17 cellular contexts compared by ENCODE assay signal in genomic region chr9:96209407-96210031, GRCh38.
DNase-seq lines count a peak whose midpoint lies in the region; ATAC-seq and TF ChIP-seq lines count a peak whose summit lies in the region.
"Had no signal": no experiment of that assay in that cellular context is flagged by ENCODE, and none has a peak within 500 bp of the region (broad histone marks: within the 10 kb centered on the region; RNA-seq: fewer than 3 reads in every experiment).

No MANE protein-coding gene starts in this region.

- no peaks in the 10 kb centered on the region for H3K36me3 ChIP-seq in testis (ENCODE audit: low read depth, missing control alignments)
- H3K36me3 ChIP-seq: cardiac muscle cell, pancreas, spleen had no signal

- H3K27ac ChIP-seq in RWPE1 (peak overlapping the region; percentile 72), testis (no peak overlapping the region)
- H3K27ac ChIP-seq: cardiac muscle cell, pancreas, spleen had no signal

- H3K27me3 ChIP-seq in testis, result no peaks in the 10 kb centered on the region
- H3K27me3 ChIP-seq: cardiac muscle cell, pancreas had no signal

- CTCF ChIA-PET in RWPE1 (lab: Yijun Ruan, JAX), result interaction anchor here (1.1 to 1.4 kb wide), 3 partner anchors 8 to 23 kb away, joined by 3 to 6 read pairs (median 3); no protein-coding TSS in a partner anchor

- no peaks in the 10 kb centered on the region for H3K4me1 ChIP-seq in testis
- H3K4me1 ChIP-seq: pancreas, spleen had no signal

- intact Hi-C loops in testis (cut with DNase I; ENCODE audit: low total_unique reads), result no loop called here

- H3K4me3 ChIP-seq in testis, result no peak overlapping the region
- H3K4me3 ChIP-seq: cardiac muscle cell, pancreas, spleen had no signal

- H3K9me3 ChIP-seq in testis, result no peaks in the 10 kb centered on the region
- H3K9me3 ChIP-seq: pancreas had no signal

- no peak for ATAC-seq in HG02885 (IDR thresholded peaks at IDR 0.05; ENCODE audit: poor library complexity, unreplicated experiment)
- ATAC-seq: Right ventricle myocardium inferior; stimulated activated naive CD8-positive, alpha-beta T cell treated with anti-CD3 and anti-CD28 coated beads, Interleukin-15, Interleukin-2, amounts not matched to agents 100 U/mL and 50 U/mL, for 24 hours had no signal

- POLR2A ChIA-PET in RWPE1 (lab: Yijun Ruan, JAX; ENCODE audit: low non-redundant PET), result no interaction called here

- WGBS in testis, 2 donors, result 84 to 90% methylated on average over 4 of the region's 4 CpGs

- TF ChIP-seq CTCF in RWPE1 (conservative IDR thresholded peaks at IDR 0.05; ENCODE audit: low read depth) (no peak), testis (IDR thresholded peaks at IDR 0.05) (no peak)

- no peak for TF ChIP-seq POLR2A in testis (IDR thresholded peaks at IDR 0.05)

- DNase-seq in GM04504 (ENCODE audit: low read depth), result peak; percentile 84
- peak; percentile 44 for DNase-seq in RWPE1 (ENCODE audit: low spot score)
- peak; percentile 79 for DNase-seq in fibroblast of the conjunctiva (ENCODE audit: low read depth)
- peak; percentile 27 for DNase-seq in testis
- no peak for DNase-seq in NK-92 treated with Interleukin-12 subunit alpha and Interleukin-12 subunit beta, amount 100 ng/mL, for 24 hours (lab: John Stamatoyannopoulos, UW)
- no peak for DNase-seq in D341Med (ENCODE audit: low spot score)
- DNase-seq: activated naive CD4-positive, alpha-beta T cell treated with anti-CD3 and anti-CD28 coated beads, Interleukin-2, amount 50 U/mL, for 16 hours; CD8-positive, alpha-beta memory T cell; MM.1S; NCI-H2081 treated with DMSO at 0.1 percent for 48 hours; NCI-H82; pancreas; spleen; stimulated activated naive CD8-positive, alpha-beta T cell treated with anti-CD3 and anti-CD28 coated beads, Interleukin-15, Interleukin-2, amounts not matched to agents 100 U/mL and 50 U/mL, for 24 hours had no signal

Comparison
In these comparisons a context has a peak if more than half of its experiments do, and no peak if none do; other contexts are left out.
1. DNase-seq: peak in GM04504 (single experiment), RWPE1 (single experiment), fibroblast of the conjunctiva (single experiment) and testis (single experiment); none in NK-92 treated with Interleukin-12 subunit alpha and Interleukin-12 subunit beta, amount 100 ng/mL, for 24 hours (single experiment) and D341Med (single experiment).